ENCODE assay signal across 8 cellular contexts in the genomic region with DNA sequence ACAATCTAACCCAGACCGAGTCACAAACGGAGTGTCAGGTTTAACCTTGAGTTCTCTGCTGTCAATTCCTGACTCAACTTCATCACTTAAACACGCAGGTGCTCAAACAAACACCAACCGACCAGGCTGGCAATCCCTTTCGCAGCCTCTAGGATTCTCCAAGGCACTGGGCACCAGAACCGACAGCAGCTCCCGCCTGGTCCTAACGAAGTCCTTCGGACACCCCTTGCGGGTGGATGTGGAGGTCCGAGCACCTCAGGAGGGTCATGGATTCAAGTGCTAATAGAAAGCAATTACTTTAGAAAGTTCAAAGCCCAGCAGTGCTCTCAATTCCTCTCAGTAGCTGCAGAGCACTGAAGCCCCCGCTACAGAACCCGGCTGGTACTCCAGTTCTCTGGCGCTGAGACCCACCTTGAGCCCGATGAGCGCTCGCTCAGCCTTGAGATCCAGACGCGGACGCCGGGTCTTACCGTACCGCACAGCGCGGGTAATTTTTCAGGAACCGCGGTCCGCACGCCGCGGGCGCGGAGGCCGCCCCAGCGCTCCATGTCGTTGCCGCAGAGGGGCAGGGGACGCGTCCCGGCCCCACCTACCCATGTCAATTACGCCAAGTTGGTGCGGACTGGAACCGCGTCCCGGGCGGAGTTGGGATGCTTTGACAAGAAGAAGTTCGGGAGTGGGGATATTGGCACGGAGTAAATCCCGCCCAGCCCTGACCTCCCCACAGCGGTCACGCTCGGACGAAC. TPM values are rescaled to one million over a fixed set of nuclear protein-coding genes. Genes with fewer than 3 reads are reported as not detected.
A peak's percentile ranks its signal among the peaks of the same experiment; 100 is the strongest.
DNase-seq lines count a peak whose midpoint lies in the region; ATAC-seq and TF ChIP-seq lines count a peak whose summit lies in the region.

No MANE protein-coding gene starts in this region.

- ATAC-seq in GM21447 (IDR thresholded peaks at IDR 0.05; ENCODE audit: unreplicated experiment) (peak; percentile 22), omental fat pad (ENCODE audit: low FRiP score) (peak; percentile 49)

- no peaks in the 10 kb centered on the region for H3K9me3 Mint-ChIP-seq in activated naive CD4-positive, alpha-beta T cell treated with anti-CD3 and anti-CD28 coated beads, Interleukin-2, amount 50 U/mL, for 24 hours

- H3K4me1 Mint-ChIP-seq in activated naive CD4-positive, alpha-beta T cell treated with anti-CD3 and anti-CD28 coated beads, Interleukin-2, amount 50 U/mL, for 24 hours: peaks cover 31% of the 10 kb centered on the region

- H3K27ac ChIP-seq in SJCRH30: peak overlapping the region; percentile 76

- no peak for TF ChIP-seq CTCF in omental fat pad (IDR thresholded peaks at IDR 0.05)

- TF ChIP-seq RAD21 in Ishikawa (IDR thresholded peaks at IDR 0.05; ENCODE audit: low read depth): peak; percentile 26; the same call in 1 of the 2 replicates

- TF ChIP-seq EP300 in Ishikawa (IDR thresholded peaks at IDR 0.05; ENCODE audit: borderline replicate concordance): no peak

- H3K27ac Mint-ChIP-seq in activated naive CD4-positive, alpha-beta T cell treated with anti-CD3 and anti-CD28 coated beads, Interleukin-2, amount 50 U/mL, for 24 hours: peak overlapping the region; percentile 55

- no peaks in the 10 kb centered on the region for H3K27me3 Mint-ChIP-seq in activated naive CD4-positive, alpha-beta T cell treated with anti-CD3 and anti-CD28 coated beads, Interleukin-2, amount 50 U/mL, for 24 hours

- peak overlapping the region; percentile 93 for H3K4me3 Mint-ChIP-seq in activated naive CD4-positive, alpha-beta T cell treated with anti-CD3 and anti-CD28 coated beads, Interleukin-2, amount 50 U/mL, for 24 hours

- peak overlapping the region; percentile 90 for H3K4me3 ChIP-seq in SJCRH30

- H3K9me3 ChIP-seq in SJCRH30 (replicated peaks): no peaks in the 10 kb centered on the region

- no peaks in the 10 kb centered on the region for H3K27me3 ChIP-seq in SJCRH30

- peak; percentile 71 for DNase-seq in COLO668 (lab: John Stamatoyannopoulos, UW; ENCODE audit: unreplicated experiment)
- DNase-seq in SJCRH30: peak; percentile 72 to 79
- DNase-seq in glomerular visceral epithelial cell (ENCODE audit: extremely low spot score): peak; percentile 83
- DNase-seq in omental fat pad (ENCODE audit: low spot score): no peak
- no peak for DNase-seq in GM19240 (ENCODE audit: insufficient read length, low spot score)

- no peaks in the 10 kb centered on the region for H3K36me3 Mint-ChIP-seq in activated naive CD4-positive, alpha-beta T cell treated with anti-CD3 and anti-CD28 coated beads, Interleukin-2, amount 50 U/mL, for 24 hours

- H3K36me3 ChIP-seq in SJCRH30: no peaks in the 10 kb centered on the region

- H3K4me1 ChIP-seq in SJCRH30: 0 out of 2 replicates have a peak, but pooled peaks cover 8% of the 10 kb centered on the region

TF ChIP-seq in Ishikawa, 13 proteins besides CTCF, POLR2A, EP300 and RAD21:
- TF ChIP-seq TCF12 (IDR thresholded peaks at IDR 0.05; ENCODE audit: low read depth) (no peak), TEAD4 (IDR thresholded peaks at IDR 0.05) (no peak), CREB1 (IDR thresholded peaks at IDR 0.05; ENCODE audit: low read depth) (no peak), ZBTB7A (IDR thresholded peaks at IDR 0.05; ENCODE audit: low read depth) (peak; percentile 74), REST (IDR thresholded peaks at IDR 0.05; ENCODE audit: low read depth) (no peak), EGR1 (IDR thresholded peaks at IDR 0.05) (no peak), NFIC (IDR thresholded peaks at IDR 0.05) (no peak), YY1 (IDR thresholded peaks at IDR 0.05; ENCODE audit: low read depth) (no peak)
- TF ChIP-seq, protein P1, sequence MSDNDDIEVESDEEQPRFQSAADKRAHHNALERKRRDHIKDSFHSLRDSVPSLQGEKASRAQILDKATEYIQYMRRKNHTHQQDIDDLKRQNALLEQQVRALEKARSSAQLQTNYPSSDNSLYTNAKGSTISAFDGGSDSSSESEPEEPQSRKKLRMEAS (IDR thresholded peaks at IDR 0.05): peak; percentile 35
TF ChIP-seq in Ishikawa: peak in this region for 2.

RNA-seq across cellular contexts. Expression of gene MARCHF3, which starts 0.7 kb away (rescaled TPM):
- 35.0 and 40.8 TPM in 2 replicates for total RNA-seq in SJCRH30 (2014; rRNA removed; shearing (Covaris generic))
- 10 to 100 TPM in 2 of 4 donors, 1 to 10 TPM in 2; 7.4 to 72.7 (median 16.2) TPM for total RNA-seq in omental fat pad

RNA-seq across cellular contexts. Expression of gene C5orf63, which starts 43.6 kb away (rescaled TPM):
- 6.8 and 8.4 TPM in 2 replicates for total RNA-seq in SJCRH30 (2014; rRNA removed; shearing (Covaris generic))
- total RNA-seq in omental fat pad: 1 to 10 TPM; 1.8 to 6.5 (median 4.7) TPM

Comparison
In these comparisons a context has a peak if more than half of its experiments do, and no peak if none do; other contexts are left out.
1. DNase-seq: peak in COLO668 (single experiment), SJCRH30 (2 of 2) and glomerular visceral epithelial cell (single experiment); none in omental fat pad (single experiment) and GM19240 (single experiment).